In genomic region chr14:68623307-68623706, GRCh38 we compare ENCODE assay signal across 29 cellular contexts.
DNase-seq lines count a peak whose midpoint lies in the region; ATAC-seq, FAIRE-seq and TF ChIP-seq lines count a peak whose summit lies in the region.
"Had no signal": no experiment of that assay in that cellular context is flagged by ENCODE, and none has a peak within 500 bp of the region (broad histone marks: within the 10 kb centered on the region; RNA-seq: fewer than 3 reads in every experiment).

No MANE protein-coding gene starts in this region.

- peaks cover 4% of the 10 kb centered on the region for H3K9me3 Mint-ChIP-seq in endothelial cell (ENCODE audit: unreplicated experiment)
- H3K9me3 Mint-ChIP-seq in stimulated activated memory B cell treated with anti-CD40 and anti-IgM and Interleukin-4, amounts not matched to agents 10 μg/mL and 1 μg/mL and 100 μg/mL, for 72 hours = peaks cover 3% of the 10 kb centered on the region

- peak; percentile 58 for FAIRE-seq in HTR-8/SVneo (lab: Jason Lieb, UNC)

- peaks cover 13% of the 10 kb centered on the region for H3K4me1 Mint-ChIP-seq in endothelial cell (ENCODE audit: unreplicated experiment)
- peaks cover 34% of the 10 kb centered on the region for H3K4me1 Mint-ChIP-seq in stimulated activated memory B cell treated with anti-CD40 and anti-IgM and Interleukin-4, amounts not matched to agents 10 μg/mL and 1 μg/mL and 100 μg/mL, for 72 hours

- H3K36me3 Mint-ChIP-seq in endothelial cell (ENCODE audit: low read depth, unreplicated experiment) = peaks cover 7% of the 10 kb centered on the region
- H3K36me3 Mint-ChIP-seq in stimulated activated memory B cell treated with anti-CD40 and anti-IgM and Interleukin-4, amounts not matched to agents 10 μg/mL and 1 μg/mL and 100 μg/mL, for 72 hours = peaks cover 9% of the 10 kb centered on the region

- H3K27me3 Mint-ChIP-seq in endothelial cell (ENCODE audit: unreplicated experiment) = peaks cover 13% of the 10 kb centered on the region
- H3K27me3 Mint-ChIP-seq in stimulated activated memory B cell treated with anti-CD40 and anti-IgM and Interleukin-4, amounts not matched to agents 10 μg/mL and 1 μg/mL and 100 μg/mL, for 72 hours = no peaks in the 10 kb centered on the region
- H3K27me3 Mint-ChIP-seq: activated naive CD8-positive, alpha-beta T cell; memory B cell had no signal

- no peak for TF ChIP-seq CTCF in endothelial cell (IDR thresholded peaks at IDR 0.05; ENCODE audit: unreplicated experiment)

- no peak for DNase-seq in HTR-8/SVneo (ENCODE audit: insufficient read length, low spot score)
- DNase-seq in NCI-H82 (lab: John Stamatoyannopoulos, UW) = peak; percentile 49
- no peak for DNase-seq in endothelial cell (ENCODE audit: low spot score)
- no peak for DNase-seq in NCI-H2196 treated with DMSO at 0.1 percent for 48 hours (lab: John Stamatoyannopoulos, UW; ENCODE audit: unreplicated experiment)
- no peak for DNase-seq in SK-N-DZ (ENCODE audit: low spot score)
- DNase-seq in stimulated activated CD4-positive, alpha-beta T cell treated with anti-CD3 and anti-CD28 coated beads, Interleukin-4, amount 100 ng/mL, for 4 hours = no peak
- DNase-seq: activated CD4-positive, alpha-beta T cell treated with anti-CD3 and anti-CD28 coated beads for 4 hours; anterior cingulate cortex; caudate nucleus; COR-L47; DMS79; effector CD8-positive, alpha-beta T cell; GDM1; HCEC 1CT; NCI-H1092; NCI-H1694; NCI-H526; Peyer's patch; SHP77; stimulated activated CD4-positive, alpha-beta T cell treated with anti-CD3 and anti-CD28 coated beads, Interleukin-1b, Interleukin-23, amount 100 ng/mL, for 48 hours; stomach; thyroid gland had no signal

- H3K27ac Mint-ChIP-seq in endothelial cell (ENCODE audit: unreplicated experiment) = no peak overlapping the region
- H3K27ac Mint-ChIP-seq in stimulated activated memory B cell treated with anti-CD40 and anti-IgM and Interleukin-4, amounts not matched to agents 10 μg/mL and 1 μg/mL and 100 μg/mL, for 72 hours = peak overlapping the region; percentile 6
- H3K27ac Mint-ChIP-seq: activated naive CD8-positive, alpha-beta T cell; memory B cell; T-helper 2 cell treated with Interferon-gamma antibody and Interleukin-4, amounts not matched to agents 5 μg/mL and 100 μg/mL, for 36 hours had no signal

- no peak for ATAC-seq in stimulated activated memory B cell treated with anti-CD40 and anti-IgM and Interleukin-4, amounts not matched to agents 10 μg/mL and 1 μg/mL and 100 μg/mL, for 72 hours
- ATAC-seq in HG02852 (IDR thresholded peaks at IDR 0.05; ENCODE audit: unreplicated experiment) = no peak
- ATAC-seq: left lobe of liver, right cardiac atrium had no signal

- peak overlapping the region; percentile 25 for H3K4me3 Mint-ChIP-seq in endothelial cell (ENCODE audit: unreplicated experiment)
- H3K4me3 Mint-ChIP-seq in stimulated activated memory B cell treated with anti-CD40 and anti-IgM and Interleukin-4, amounts not matched to agents 10 μg/mL and 1 μg/mL and 100 μg/mL, for 72 hours = no peak overlapping the region
- H3K4me3 Mint-ChIP-seq: activated naive CD8-positive, alpha-beta T cell; memory B cell; T-helper 2 cell treated with Interferon-gamma antibody and Interleukin-4, amounts not matched to agents 5 μg/mL and 100 μg/mL, for 36 hours had no signal
